ENCODE assay signal across 28 cellular contexts in the genomic region with DNA sequence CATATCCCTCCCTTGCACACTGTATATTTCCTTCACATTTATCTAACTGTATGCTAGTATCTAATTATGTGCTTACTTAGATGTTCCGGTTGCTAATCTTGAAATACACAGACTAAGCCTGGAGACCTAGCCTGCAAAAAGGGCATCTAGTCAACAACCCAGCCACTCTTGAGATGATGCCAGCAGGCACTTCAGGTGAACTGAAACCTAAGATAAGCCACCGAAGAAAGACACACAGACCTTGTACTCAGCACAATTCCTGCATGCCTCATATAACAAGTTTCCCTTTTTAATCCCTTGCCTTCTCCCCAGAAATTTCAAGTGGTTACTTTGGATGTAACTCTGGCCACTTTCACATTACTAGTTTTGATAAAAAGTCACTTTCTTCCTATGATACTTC.
"Had no signal": no experiment of that assay in that cellular context is flagged by ENCODE, and none has a peak within 500 bp of the region (broad histone marks: within the 10 kb centered on the region; RNA-seq: fewer than 3 reads in every experiment).

No MANE protein-coding gene starts in this region.

- H3K4me3 ChIP-seq: ascending aorta, breast epithelium, K562, PC-9 had no signal

- ATAC-seq: activated CD8-positive, alpha-beta T cell treated with anti-CD3 and anti-CD28 coated beads for 36 hours; activated T-cell treated with anti-CD3 and anti-CD28 coated beads, Interleukin-2, amount 50 U/mL, for 72 hours; activated T-helper 17 cell treated with anti-CD3 and anti-CD28 coated beads, Interleukin-2, amount 50 U/mL, for 72 hours; K562 had no signal

- H2AFZ ChIP-seq: PC-9 had no signal

- H3K36me3 ChIP-seq: ascending aorta, breast epithelium had no signal

- H3K27ac ChIP-seq: ascending aorta, breast epithelium, PC-9 had no signal

- H3K9me3 ChIP-seq: ascending aorta, breast epithelium had no signal

- H3K4me1 ChIP-seq: ascending aorta, breast epithelium had no signal

- DNase-seq: activated B cell treated with CpG ODN at 0.5 μM for 24 hours; activated CD4-positive, alpha-beta T cell treated with anti-CD3 and anti-CD28 coated beads for 48 hours; activated CD4-positive, CD25-positive, alpha-beta regulatory T cell treated with anti-CD3 and anti-CD28 coated beads, Interleukin-2, amount 50 U/mL, for 72 hours; activated CD8-positive, alpha-beta T cell treated with anti-CD3 and anti-CD28 coated beads for 36 hours; activated effector memory CD4-positive, alpha-beta T cell treated with anti-CD3 and anti-CD28 coated beads, Interleukin-2, amount 50 U/mL, for 16 hours; activated naive CD4-positive, alpha-beta T cell; activated naive CD4-positive, alpha-beta T cell treated with anti-CD3 and anti-CD28 coated beads, Interleukin-2, amount 50 U/mL, for 16 hours; activated naive CD8-positive, alpha-beta T cell treated with anti-CD3 and anti-CD28 coated beads, Interleukin-2, amount 10 ng/mL, durations not matched to agents 7 days and 5 days; activated T-cell treated with anti-CD3 and anti-CD28 coated beads, Interleukin-2, amount 50 U/mL, for 1 hour; activated T-cell treated with anti-CD3 and anti-CD28 coated beads, Interleukin-2, amount 50 U/mL, for 72 hours; amygdala; NCI-H1105; NCI-H1417 treated with DMSO at 0.1 percent for 48 hours; NCI-H187 treated with DMSO at 0.1 percent for 48 hours; NCI-H2081; NCI-H345; NCI-H524 treated with DMSO at 0.1 percent for 48 hours; NK-92 treated with Interleukin-12 subunit alpha and Interleukin-12 subunit beta, amount 100 ng/mL, for 24 hours; PC-9; Right ventricle myocardium superior; SW 1271; T-helper 1 cell; T-helper 2 cell; T-helper 9 cell had no signal

- H3K4me2 ChIP-seq: PC-9 had no signal

- H3K27me3 ChIP-seq: ascending aorta, breast epithelium had no signal
